8 cellular contexts compared by ENCODE assay signal in genomic region chr15:73991260-73991659, GRCh38. TPM values are rescaled to one million over a fixed set of nuclear protein-coding genes. Genes with fewer than 3 reads are reported as not detected.
DNase-seq lines count a peak whose midpoint lies in the region; ATAC-seq and TF ChIP-seq lines count a peak whose summit lies in the region.

No MANE protein-coding gene starts in this region.

- 81 to 88% methylated on average over 5 of the region's 5 CpGs for WGBS in mesodermal cell (ENCODE audit: insufficient coverage in 2 of 2), 2 experiments
- WGBS in urinary bladder: 18% methylated on average over 5 of the region's 5 CpGs

- peak overlapping the region; percentile 67 to 80 for H3K9ac ChIP-seq in colonic mucosa (ENCODE audit: low read depth in 2 of 2, low read length in 2 of 2)

- H3K36me3 Mint-ChIP-seq in CD4-positive, alpha-beta T cell (ENCODE audit: low read depth): peaks cover 24% of the 10 kb centered on the region

- H3K9me3 Mint-ChIP-seq in CD4-positive, alpha-beta T cell: no peaks in the 10 kb centered on the region

- H3K4me1 ChIP-seq in colonic mucosa (peaks cover 25% of the 10 kb centered on the region), mesodermal cell (ENCODE audit: control insufficient read depth, insufficient read depth, low read length, poor library complexity, severe bottlenecking) (peaks cover 33% of the 10 kb centered on the region), urinary bladder (ENCODE audit: insufficient read depth) (no peaks in the 10 kb centered on the region)

- TF ChIP-seq CTCF in CD4-positive, alpha-beta T cell (IDR thresholded peaks at IDR 0.05): no peak
- no peak for TF ChIP-seq CTCF in colonic mucosa (IDR thresholded peaks at IDR 0.05)

- H3K27ac ChIP-seq in CD4-positive, alpha-beta T cell (ENCODE audit: low read depth, low read length): no peak overlapping the region
- H3K27ac ChIP-seq in colonic mucosa (peak overlapping the region; percentile 74), mesodermal cell (ENCODE audit: low read depth, low read length, severe bottlenecking) (no peak overlapping the region), urinary bladder (ENCODE audit: low read depth) (peak overlapping the region; percentile 33)

- no peaks in the 10 kb centered on the region for H3K27me3 Mint-ChIP-seq in CD4-positive, alpha-beta T cell

- intact Hi-C loops in CD4-positive, alpha-beta T cell (cut with DNase I, micrococcal nuclease): loop anchor here (5.0 to 10.0 kb wide), 10 partner anchors 471 to 1634 kb away; partner anchors contain the start of genes ARID3B (in 1 of the 2), C15orf39 (in 1 of the 2), CLK3 (in 1 of the 2) and COX5A (in 1 of the 2)
- intact Hi-C loops in colonic mucosa (cut with DNase I): no loop called here

- H3K4me1 Mint-ChIP-seq in CD4-positive, alpha-beta T cell (ENCODE audit: low read depth): peaks cover 44% of the 10 kb centered on the region

- H3K9me3 ChIP-seq in CD4-positive, alpha-beta T cell (ENCODE audit: control insufficient read depth, low read length): no peaks in the 10 kb centered on the region
- H3K9me3 ChIP-seq in colonic mucosa (no peaks in the 10 kb centered on the region), mesodermal cell (ENCODE audit: control insufficient read depth, low read length) (no peaks in the 10 kb centered on the region)

- no peaks in the 10 kb centered on the region for H3K27me3 ChIP-seq in CD4-positive, alpha-beta T cell (ENCODE audit: control insufficient read depth, insufficient read depth, low read length)
- no peaks in the 10 kb centered on the region for H3K27me3 ChIP-seq in colonic mucosa

- POLR2A ChIA-PET in CD4-positive, alpha-beta T cell (lab: Charles Lee): interaction anchor here (1.0 kb wide), 1 partner anchor 14 kb away, joined by 3 read pairs; no protein-coding TSS in a partner anchor

- H3K36me3 ChIP-seq in colonic mucosa (no peaks in the 10 kb centered on the region), mesodermal cell (ENCODE audit: control insufficient read depth, insufficient read depth, low read length) (no peaks in the 10 kb centered on the region), urinary bladder (ENCODE audit: insufficient read depth) (no peaks in the 10 kb centered on the region)

- H3K4me3 ChIP-seq in colonic mucosa (peak overlapping the region; percentile 84), mesodermal cell (ENCODE audit: extremely low read depth, insufficient read depth, low read length, poor library complexity, severe bottlenecking) (peak overlapping the region; percentile 72), urinary bladder (ENCODE audit: low read depth, low read length) (peak overlapping the region; percentile 81)

- H3K4me3 Mint-ChIP-seq in CD4-positive, alpha-beta T cell: peak overlapping the region; percentile 82

- H3K27ac Mint-ChIP-seq in CD4-positive, alpha-beta T cell: peak overlapping the region; percentile 62

- CTCF ChIA-PET in CD4-positive, alpha-beta T cell (lab: Charles Lee): interaction anchor here (2.9 kb wide), 1 partner anchor 18 kb away, joined by 10 read pairs; no protein-coding TSS in a partner anchor

- DNase-seq in CD4-positive, alpha-beta T cell: no peak
- DNase-seq in M059J (ENCODE audit: low read depth): peak; percentile 65
- DNase-seq in colonic mucosa: peak; percentile 57
- DNase-seq in ureter (ENCODE audit: low spot score): no peak
- DNase-seq in foreskin melanocyte: no peak

- ATAC-seq in CD4-positive, alpha-beta T cell (ENCODE audit: poor library complexity): no peak
- ATAC-seq in HG02938 (IDR thresholded peaks at IDR 0.05; ENCODE audit: unreplicated experiment): no peak

RNA-seq across cellular contexts. Expression of gene STOML1, which starts 0.8 kb away (rescaled TPM):
- 1 to 10 TPM; 4.6 to 5.3 TPM for total RNA-seq in CD4-positive, alpha-beta T cell
- 12.5 and 19.9 TPM in 2 replicates for total RNA-seq in M059J (2014; rRNA removed; shearing (Covaris generic))
- total RNA-seq in colonic mucosa (10 to 100 TPM in 1 of 2 donors, 1 to 10 TPM in 1; 9.1 to 14.3 TPM), urinary bladder (8.4 TPM), ureter (15.0 TPM)
- 6.7 TPM for polyA plus RNA-seq in mesodermal cell (2013, experiment 1 of 2)
- polyA plus RNA-seq in mesodermal cell (2013, experiment 2 of 2): 7.2 TPM
- polyA plus RNA-seq in urinary bladder: 25.5 TPM

RNA-seq across cellular contexts. Expression of gene PML, which starts 3.3 kb away (rescaled TPM):
- total RNA-seq in CD4-positive, alpha-beta T cell: 10 to 100 TPM; 39.2 to 42.9 TPM
- total RNA-seq in M059J (2014; rRNA removed; shearing (Covaris generic)): 24.5 and 74.6 TPM in 2 replicates
- total RNA-seq in colonic mucosa: 10 to 100 TPM; 27.0 to 31.3 TPM
- polyA plus RNA-seq in mesodermal cell (2013, experiment 1 of 2): 35.5 TPM
- 28.0 TPM for polyA plus RNA-seq in mesodermal cell (2013, experiment 2 of 2)
- total RNA-seq in urinary bladder: 22.3 TPM
- 36.5 TPM for polyA plus RNA-seq in urinary bladder
- total RNA-seq in ureter: 102 TPM

Comparison
In these comparisons a context has a peak if more than half of its experiments do, and no peak if none do; other contexts are left out.
1. DNase-seq: peak in M059J (single experiment) and colonic mucosa (single experiment); none in CD4-positive, alpha-beta T cell (0 of 10), ureter (single experiment) and foreskin melanocyte (single experiment).
2. H3K27ac ChIP-seq: peak in colonic mucosa (single experiment) and urinary bladder (single experiment); none in CD4-positive, alpha-beta T cell (single experiment) and mesodermal cell (single experiment).
3. Peak in every context shown above with its lines, with median percentiles within 50 percentile points of each other: H3K4me3 ChIP-seq.